In genomic region chr2:108448678-108449409, GRCh38 we compare ENCODE assay signal across 1 cellular context.
TF ChIP-seq lines count a peak whose summit lies in the region.

TSS of gene GCC2 (plus strand) at chr2:108449206. CDS start at chr2:108449275, 69 bp downstream.

TF ChIP-seq in SK-N-SH, 30 proteins besides CTCF, POLR2A, EP300 and RAD21 (continued from another document):
- TF ChIP-seq ZBTB33 (IDR thresholded peaks at IDR 0.05; ENCODE audit: borderline replicate concordance, low read depth), result no peak
- TF ChIP-seq FOXM1 (IDR thresholded peaks at IDR 0.05; ENCODE audit: low read depth), result no peak
- no peak for TF ChIP-seq GATA2 (CRISPR knock-in tag; IDR thresholded peaks at IDR 0.05)
- TF ChIP-seq NFIC (IDR thresholded peaks at IDR 0.05; ENCODE audit: borderline replicate concordance), result no peak
- peak; percentile 7; the same call in 1 of the 2 replicates for TF ChIP-seq RXRA (IDR thresholded peaks at IDR 0.05; ENCODE audit: borderline replicate concordance, low read depth)
- TF ChIP-seq MEF2A (IDR thresholded peaks at IDR 0.05; ENCODE audit: borderline replicate concordance, low read depth), result no peak
- TF ChIP-seq TAF1 (IDR thresholded peaks at IDR 0.05; ENCODE audit: borderline replicate concordance, low read depth, low read length), result peak; percentile 41; the same call in 1 of the 2 replicates
- no peak for TF ChIP-seq FOXJ3 (CRISPR knock-in tag; IDR thresholded peaks at IDR 0.05)
- no peak for TF ChIP-seq PBX3 (IDR thresholded peaks at IDR 0.05)
- no peak for TF ChIP-seq EZH2phosphoT487 (IDR thresholded peaks at IDR 0.05; ENCODE audit: borderline replicate concordance, low read depth)
- TF ChIP-seq IRF3 (IDR thresholded peaks at IDR 0.05; ENCODE audit: low read depth, low read length), result no peak
- TF ChIP-seq USF1 (IDR thresholded peaks at IDR 0.05; ENCODE audit: borderline replicate concordance, low read depth), result 0 out of 2 replicates have a peak, but pooled peaks have one; percentile 14
- no peak for TF ChIP-seq RCOR1 (IDR thresholded peaks at IDR 0.05; ENCODE audit: low read length)
- peak; percentile 18; the same call in 1 of the 2 replicates for TF ChIP-seq MAX (IDR thresholded peaks at IDR 0.05; ENCODE audit: low read depth)
- TF ChIP-seq TEAD4 (IDR thresholded peaks at IDR 0.05; ENCODE audit: borderline replicate concordance, insufficient read depth), result no peak
- peak; percentile 69; the same call in 1 of the 2 replicates for TF ChIP-seq POLR2AphosphoS5 (IDR thresholded peaks at IDR 0.05; ENCODE audit: low read depth, low read length)
- TF ChIP-seq YY1 (IDR thresholded peaks at IDR 0.05; ENCODE audit: low read depth), result no peak
- no peak; the same call in 1 of the 2 replicates for TF ChIP-seq NRF1 (IDR thresholded peaks at IDR 0.05; ENCODE audit: low read depth, low read length)
- TF ChIP-seq GABPA (IDR thresholded peaks at IDR 0.05; ENCODE audit: low read depth), result peak; percentile 92
